In the genomic region with DNA sequence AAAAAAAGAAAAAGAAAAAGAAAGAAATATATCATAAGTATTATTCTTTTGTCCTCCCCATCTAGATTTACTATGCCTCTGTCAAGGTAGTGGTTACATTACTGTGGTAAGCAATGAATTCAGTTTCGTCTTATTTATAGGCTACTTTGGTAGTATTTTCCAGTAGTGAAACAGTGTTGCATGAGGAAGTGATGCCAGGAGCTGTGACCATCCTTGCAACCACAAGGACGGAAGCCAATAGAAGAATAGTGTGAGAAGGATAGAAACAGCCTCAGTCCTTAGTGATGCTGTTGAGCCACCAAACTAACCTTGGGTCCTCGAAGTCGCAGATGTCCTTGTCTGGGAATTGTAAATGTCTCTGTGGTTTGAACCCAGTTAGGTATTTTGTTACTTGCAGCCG, we compare ENCODE assay signal across 1 cellular context.
TF ChIP-seq lines count a peak whose summit lies in the region.

No MANE protein-coding gene starts in this region.

TF ChIP-seq in SK-N-SH, 30 proteins besides CTCF, POLR2A, EP300 and RAD21 (continued from another document):
- TF ChIP-seq EZH2phosphoT487 (IDR thresholded peaks at IDR 0.05; ENCODE audit: borderline replicate concordance, low read depth), result no peak
- no peak for TF ChIP-seq FOXJ3 (CRISPR knock-in tag; IDR thresholded peaks at IDR 0.05)
